8 cellular contexts compared by ENCODE assay signal in the genomic region with DNA sequence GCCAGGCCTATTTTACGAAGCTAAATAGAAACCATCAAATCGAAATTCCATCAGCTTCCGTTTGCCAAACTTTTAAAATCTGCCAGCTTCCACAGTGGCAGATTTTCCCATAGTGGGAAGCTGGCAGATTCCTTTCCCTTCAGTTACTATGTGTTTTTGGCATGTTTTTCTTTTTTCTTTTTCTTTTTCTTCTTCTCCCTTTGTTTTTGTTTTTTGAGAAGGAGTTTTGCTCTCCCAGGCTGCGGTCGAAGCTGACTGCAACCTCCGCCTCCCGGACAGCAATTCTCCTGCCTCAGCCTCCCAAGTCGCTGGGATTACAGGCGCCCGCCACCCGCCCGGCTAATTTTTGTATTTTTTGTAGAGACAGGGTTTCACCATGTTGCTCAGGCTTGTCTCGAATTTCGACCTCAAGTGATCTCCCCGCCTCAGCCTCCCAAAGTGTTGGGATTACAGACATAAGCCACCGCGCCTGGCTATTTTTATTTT. TPM values are rescaled to one million over a fixed set of nuclear protein-coding genes. Genes with fewer than 3 reads are reported as not detected.
DNase-seq lines count a peak whose midpoint lies in the region; ATAC-seq and TF ChIP-seq lines count a peak whose summit lies in the region.

No MANE protein-coding gene starts in this region.

- DNase-seq in BE2C = no peak
- no peak for DNase-seq in NB4 (ENCODE audit: low read depth)
- no peak for DNase-seq in T1000 (lab: John Stamatoyannopoulos, UW)
- no peak for DNase-seq in central memory CD4-positive, alpha-beta T cell
- DNase-seq in GOT3 (lab: John Stamatoyannopoulos, UW) = no peak

- H3K9me3 Mint-ChIP-seq in nephron = no peaks in the 10 kb centered on the region

- H3K4me1 Mint-ChIP-seq in nephron = peaks cover 17% of the 10 kb centered on the region

- peak overlapping the region; percentile 100 for H3K27ac Mint-ChIP-seq in nephron

- peaks cover 6% of the 10 kb centered on the region for H3K27me3 Mint-ChIP-seq in nephron (ENCODE audit: low read depth)

- H3K4me1 ChIP-seq in BE2C = no peaks in the 10 kb centered on the region; the same call in 1 of the 2 replicates
- peaks cover 14 to 19% of the 10 kb centered on the region in 2 donors for H3K4me1 ChIP-seq in duodenal mucosa (ENCODE audit: control insufficient read depth in 1 of 2, insufficient read depth in 2 of 2, low read length in 2 of 2)

- H3K36me3 ChIP-seq in BE2C = peaks cover 6% of the 10 kb centered on the region
- peaks cover 3 to 8% of the 10 kb centered on the region in 2 donors for H3K36me3 ChIP-seq in duodenal mucosa (ENCODE audit: control insufficient read depth in 1 of 2, insufficient read depth in 2 of 2, low read length in 2 of 2)

- TF ChIP-seq POLR2A in NB4 (IDR thresholded peaks at IDR 0.05; ENCODE audit: extremely low read depth, insufficient read length) = no peak

- H3K27me3 ChIP-seq in BE2C (no peaks in the 10 kb centered on the region), duodenal mucosa (ENCODE audit: control insufficient read depth in 1 of 2, insufficient read depth in 2 of 2, low read length in 2 of 2) (no peaks in the 10 kb centered on the region)

- H3K9me3 ChIP-seq in BE2C = no peaks in the 10 kb centered on the region
- no peaks in the 10 kb centered on the region for H3K9me3 ChIP-seq in duodenal mucosa (ENCODE audit: control insufficient read depth in 1 of 2, low read length in 2 of 2)

- peak overlapping the region; percentile 95 to 98 for H3K9ac ChIP-seq in duodenal mucosa (ENCODE audit: low read depth in 1 of 2, low read length in 2 of 2)

- no peak for TF ChIP-seq CTCF in BE2C (IDR thresholded peaks at IDR 0.05; ENCODE audit: low read depth, low read length)
- no peak for TF ChIP-seq CTCF in NB4 (IDR thresholded peaks at IDR 0.05; ENCODE audit: low read depth, low read length)
- TF ChIP-seq CTCF in nephron (IDR thresholded peaks at IDR 0.05; ENCODE audit: unreplicated experiment in 3 of 3) = no peak

- H3K4me3 ChIP-seq in BE2C (ENCODE audit: low read depth, low read length) (peak overlapping the region; percentile 99), NB4 (ENCODE audit: low read depth, low read length) (peak overlapping the region; percentile 100), duodenal mucosa (ENCODE audit: low read depth in 1 of 2, low read length in 2 of 2) (peak overlapping the region; percentile 98)

- peak overlapping the region; percentile 96 to 100 (median 100) for H3K4me3 Mint-ChIP-seq in nephron

- no peak for ATAC-seq in GM18909 (IDR thresholded peaks at IDR 0.05; ENCODE audit: poor library complexity, unreplicated experiment)

- H3K36me3 Mint-ChIP-seq in nephron (ENCODE audit: low read depth) = peaks cover 8% of the 10 kb centered on the region

- peak overlapping the region; percentile 97 for H3K27ac ChIP-seq in duodenal mucosa (ENCODE audit: low read depth, low read length)

RNA-seq across cellular contexts. Expression of a gene that starts 0.7 kb away (rescaled TPM):
- polyA plus RNA-seq in BE2C (2012; ENCODE audit: insufficient read depth, insufficient read length, low read depth) = 30.8 TPM

RNA-seq across cellular contexts. Expression of a gene that starts 26.4 kb away (rescaled TPM):
- 82.6 TPM for polyA plus RNA-seq in BE2C (2012; ENCODE audit: insufficient read depth, insufficient read length, low read depth)

RNA-seq across cellular contexts. Expression of a gene that starts 27.7 kb away (rescaled TPM):
- 917 TPM for polyA plus RNA-seq in BE2C (2012; ENCODE audit: insufficient read depth, insufficient read length, low read depth)

RNA-seq across cellular contexts. Expression of a gene that starts 44.1 kb away (rescaled TPM):
- polyA plus RNA-seq in BE2C (2012; ENCODE audit: insufficient read depth, insufficient read length, low read depth) = 76.5 TPM
